9 cellular contexts compared by ENCODE assay signal in the genomic region with DNA sequence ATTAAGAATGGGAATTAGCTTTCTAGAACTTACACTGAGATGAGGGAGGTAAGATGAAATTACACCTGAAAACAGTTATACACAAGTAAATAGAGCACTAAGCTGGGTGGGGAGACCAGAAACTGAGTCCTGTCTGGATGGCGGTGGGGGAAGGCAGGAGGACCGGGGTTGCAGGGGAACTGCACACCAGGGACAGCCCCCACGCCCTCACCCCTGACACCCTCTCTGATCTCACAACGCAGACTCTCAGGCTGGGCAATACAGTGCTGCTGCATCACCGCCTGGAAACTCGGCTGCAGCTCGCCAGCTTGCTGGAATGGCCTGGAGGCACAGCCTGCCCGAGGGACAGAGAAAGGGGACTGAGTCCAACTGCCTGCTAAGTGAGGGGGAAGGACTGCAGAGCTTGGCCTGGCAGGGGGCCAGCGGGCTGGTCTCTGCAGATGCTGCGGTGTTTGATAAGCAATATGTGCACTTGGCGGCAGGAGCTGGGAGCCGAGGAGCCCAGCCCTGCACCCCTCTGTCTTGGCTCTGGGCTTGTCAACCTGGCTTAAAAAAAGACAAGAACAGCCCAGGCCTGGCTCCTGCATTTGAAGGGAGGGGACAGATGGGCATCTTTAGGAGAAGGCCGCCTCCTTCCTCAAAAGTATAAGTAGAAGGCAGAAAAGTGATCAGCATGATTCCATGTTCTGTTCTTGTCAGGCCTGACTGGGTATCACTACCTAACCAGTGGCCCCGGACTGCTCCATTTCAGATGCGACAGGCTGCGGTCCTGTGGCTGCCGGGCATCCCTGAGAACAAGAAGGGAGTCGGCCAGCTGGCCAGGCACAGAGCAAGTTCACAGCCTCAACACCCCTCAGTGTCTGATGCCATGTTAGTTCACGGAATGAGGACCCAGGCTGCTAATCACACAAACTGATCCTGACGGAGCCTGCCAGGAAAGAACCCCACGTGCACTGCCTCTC. TPM values are rescaled to one million over a fixed set of nuclear protein-coding genes. Genes with fewer than 3 reads are reported as not detected.
DNase-seq lines count a peak whose midpoint lies in the region; ATAC-seq, FAIRE-seq and TF ChIP-seq lines count a peak whose summit lies in the region.
"Had no signal": no experiment of that assay in that cellular context is flagged by ENCODE, and none has a peak within 500 bp of the region (broad histone marks: within the 10 kb centered on the region; RNA-seq: fewer than 3 reads in every experiment).

No MANE protein-coding gene starts in this region.

- POLR2A ChIA-PET in endothelial cell of umbilical vein (lab: Charles Lee): no interaction called here

- H3K36me3 ChIP-seq in endothelial cell of umbilical vein (ENCODE audit: control insufficient read depth in 2 of 2, extremely low read depth in 1 of 2, insufficient read depth in 2 of 2, low read length in 2 of 2): peaks cover 0 to 3% of the 10 kb centered on the region in 2 experiments

- H3K9me3 ChIP-seq in endothelial cell of umbilical vein (replicated peaks; ENCODE audit: control insufficient read depth, insufficient read depth, low read length): no peaks in the 10 kb centered on the region

- no peak overlapping the region for H3K27ac ChIP-seq in endothelial cell of umbilical vein (ENCODE audit: insufficient read depth, low read depth, low read length)

- H4K20me1 ChIP-seq in endothelial cell of umbilical vein (replicated peaks; ENCODE audit: control insufficient read depth, extremely low read depth, insufficient read depth, low read length): no peaks in the 10 kb centered on the region

- no peak overlapping the region for H3K9ac ChIP-seq in endothelial cell of umbilical vein (replicated peaks; ENCODE audit: extremely low read depth, insufficient read depth, low read length)

- peaks cover 10% of the 10 kb centered on the region for H3K79me2 ChIP-seq in endothelial cell of umbilical vein (ENCODE audit: control insufficient read depth, insufficient read depth, low read length)

- intact Hi-C loops in endothelial cell of umbilical vein (cut with micrococcal nuclease): no loop called here

- no TSS peak for BruUV-seq in endothelial cell of umbilical vein (replicated peaks; lab: Mats Ljungman, UMichigan)

- TF ChIP-seq POLR2A in endothelial cell of umbilical vein (IDR thresholded peaks at IDR 0.05; ENCODE audit: low read depth, low read length): no peak

- no peak overlapping the region for H3K4me2 ChIP-seq in endothelial cell of umbilical vein (ENCODE audit: insufficient read depth, low read length)

- no peak overlapping the region for H3K4me3 ChIP-seq in endothelial cell of umbilical vein (replicated peaks in 1 of 3; ENCODE audit: insufficient read depth in 1 of 3, low read depth in 1 of 3, low read length in 3 of 3)

- FAIRE-seq in endothelial cell of umbilical vein (lab: Jason Lieb, UNC): no peak

- DNase-seq in DMS153 (lab: John Stamatoyannopoulos, UW): peak; percentile 44
- DNase-seq in NCI-H446 (lab: John Stamatoyannopoulos, UW): peak; percentile 79 to 98
- DNase-seq in endothelial cell of umbilical vein (ENCODE audit: low read depth, low spot score): peak; percentile 44
- DNase-seq in occipital lobe (lab: John Stamatoyannopoulos, UW): peak; percentile 61
- DNase-seq in iPS-NIHi7 (ENCODE audit: extremely low spot score): no peak
- DNase-seq in activated effector memory CD4-positive, alpha-beta T cell treated with anti-CD3 and anti-CD28 coated beads, Interleukin-2, amount 50 U/mL, for 16 hours: no peak

- CTCF ChIA-PET in endothelial cell of umbilical vein (lab: Charles Lee): interaction anchor here (0.8 to 9.1 kb wide), 4 partner anchors 11 to 41 kb away, joined by 4 to 319 read pairs (median 7); partner anchors contain the start of gene UBE2O

- no peak for TF ChIP-seq CTCF in endothelial cell of umbilical vein (IDR thresholded peaks at IDR 0.05; ENCODE audit: extremely low read depth in 1 of 2, insufficient read depth in 1 of 2, low read depth in 1 of 2, low read length in 2 of 2)

- H2AFZ ChIP-seq in endothelial cell of umbilical vein (ENCODE audit: low read depth, low read length): no peak overlapping the region

- dilution Hi-C loops in endothelial cell of umbilical vein (cut with MboI; ENCODE audit: extremely low pct_ligation_motif_present, low sequenced_read_pairs): no loop called here

- no peaks in the 10 kb centered on the region for H3K9me1 ChIP-seq in endothelial cell of umbilical vein (replicated peaks; ENCODE audit: control insufficient read depth, extremely low read depth, insufficient read depth, low read length)

- H3K27me3 ChIP-seq in endothelial cell of umbilical vein (ENCODE audit: control insufficient read depth in 2 of 2, insufficient read depth in 2 of 2, low read length in 2 of 2): no peaks in the 10 kb centered on the region

- ATAC-seq in GM21515 (IDR thresholded peaks at IDR 0.05; ENCODE audit: unreplicated experiment) (no peak), GM19328 (IDR thresholded peaks at IDR 0.05; ENCODE audit: unreplicated experiment) (no peak)

- no peaks in the 10 kb centered on the region for H3K4me1 ChIP-seq in endothelial cell of umbilical vein (ENCODE audit: control insufficient read depth, extremely low read depth, insufficient read depth, low read length)

TF ChIP-seq in endothelial cell of umbilical vein, 7 proteins besides CTCF, POLR2A, EP300 and RAD21:
- TF ChIP-seq JUN (IDR thresholded peaks at IDR 0.05; ENCODE audit: borderline replicate concordance, insufficient read depth, insufficient read length, low read depth): no peak

RNA-seq across cellular contexts. Expression of gene SPHK1, which starts 30.2 kb away (rescaled TPM):
- total RNA-seq in endothelial cell of umbilical vein: 70.7 and 85.6 TPM in 2 replicates
- 97.4 and 97.8 TPM in 2 replicates for polyA plus RNA-seq in endothelial cell of umbilical vein
- 57.6 and 80.7 TPM in 2 replicates for polyA plus RNA-seq in endothelial cell of umbilical vein (2011; cell fraction: cytosol; rRNA removed)
- 331 and 358 TPM in 2 replicates for polyA plus RNA-seq in endothelial cell of umbilical vein (2011; cell fraction: nucleus; rRNA removed)
- polyA plus RNA-seq in endothelial cell of umbilical vein (2012): 84.4 and 89.7 TPM in 2 replicates
- polyA minus RNA-seq in endothelial cell of umbilical vein: 27.2 and 37.8 TPM in 2 replicates
- polyA minus RNA-seq in endothelial cell of umbilical vein (2011; cell fraction: cytosol; rRNA and poly(A)+ RNA removed): 11.3 TPM
- 37.5 and 78.5 TPM in 2 replicates for polyA minus RNA-seq in endothelial cell of umbilical vein (2011; cell fraction: nucleus; rRNA and poly(A)+ RNA removed)
- total RNA-seq in occipital lobe: 0.78 TPM

RNA-seq across cellular contexts. Expression of gene UBE2O, which starts 38.3 kb away (rescaled TPM):
- 32.8 and 34.1 TPM in 2 replicates for total RNA-seq in endothelial cell of umbilical vein
- polyA plus RNA-seq in endothelial cell of umbilical vein: 12.1 and 13.9 TPM in 2 replicates
- 13.2 TPM in 2 replicates for polyA plus RNA-seq in endothelial cell of umbilical vein (2011; cell fraction: cytosol; rRNA removed)
- 36.1 and 37.2 TPM in 2 replicates for polyA plus RNA-seq in endothelial cell of umbilical vein (2011; cell fraction: nucleus; rRNA removed)
- 19.0 and 24.0 TPM in 2 replicates for polyA plus RNA-seq in endothelial cell of umbilical vein (2012)
- 82.5 and 92.5 TPM in 2 replicates for polyA minus RNA-seq in endothelial cell of umbilical vein
- polyA minus RNA-seq in endothelial cell of umbilical vein (2011; cell fraction: cytosol; rRNA and poly(A)+ RNA removed): 17.1 TPM
- 18.1 and 19.6 TPM in 2 replicates for polyA minus RNA-seq in endothelial cell of umbilical vein (2011; cell fraction: nucleus; rRNA and poly(A)+ RNA removed)
- 30.3 TPM for total RNA-seq in occipital lobe

RNA-seq across cellular contexts. Expression of gene AANAT, which starts 52.8 kb away (rescaled TPM):
- not detected in 2 replicates for total RNA-seq in endothelial cell of umbilical vein
- not detected in 2 replicates for polyA plus RNA-seq in endothelial cell of umbilical vein
- 0.10 TPM in 1 of 2 replicates, not detected in the other for polyA plus RNA-seq in endothelial cell of umbilical vein (2011; cell fraction: cytosol; rRNA removed)
- not detected in 2 replicates for polyA plus RNA-seq in endothelial cell of umbilical vein (2011; cell fraction: nucleus; rRNA removed)
- polyA plus RNA-seq in endothelial cell of umbilical vein (2012): not detected in 2 replicates
- not detected in 2 replicates for polyA minus RNA-seq in endothelial cell of umbilical vein
- polyA minus RNA-seq in endothelial cell of umbilical vein (2011; cell fraction: cytosol; rRNA and poly(A)+ RNA removed): not detected
- polyA minus RNA-seq in endothelial cell of umbilical vein (2011; cell fraction: nucleus; rRNA and poly(A)+ RNA removed): not detected in 2 replicates
- not detected for total RNA-seq in occipital lobe
- total RNA-seq: epithelial cell of proximal tubule had no signal

Comparison
In these comparisons a context has a peak if more than half of its experiments do, and no peak if none do; other contexts are left out.
1. DNase-seq: peak in DMS153 (single experiment), NCI-H446 (2 of 2), endothelial cell of umbilical vein (single experiment) and occipital lobe (single experiment); none in iPS-NIHi7 (single experiment) and activated effector memory CD4-positive, alpha-beta T cell treated with anti-CD3 and anti-CD28 coated beads, Interleukin-2, amount 50 U/mL, for 16 hours (single experiment).
2. RNA of gene SPHK1, which starts 30.2 kb away (total RNA-seq): 70.7 to 85.6 TPM in endothelial cell of umbilical vein; 0.78 TPM in occipital lobe (single experiment); every median in the first group is over 10 times any median in the second.